8 cellular contexts compared by ENCODE assay signal in the genomic region with DNA sequence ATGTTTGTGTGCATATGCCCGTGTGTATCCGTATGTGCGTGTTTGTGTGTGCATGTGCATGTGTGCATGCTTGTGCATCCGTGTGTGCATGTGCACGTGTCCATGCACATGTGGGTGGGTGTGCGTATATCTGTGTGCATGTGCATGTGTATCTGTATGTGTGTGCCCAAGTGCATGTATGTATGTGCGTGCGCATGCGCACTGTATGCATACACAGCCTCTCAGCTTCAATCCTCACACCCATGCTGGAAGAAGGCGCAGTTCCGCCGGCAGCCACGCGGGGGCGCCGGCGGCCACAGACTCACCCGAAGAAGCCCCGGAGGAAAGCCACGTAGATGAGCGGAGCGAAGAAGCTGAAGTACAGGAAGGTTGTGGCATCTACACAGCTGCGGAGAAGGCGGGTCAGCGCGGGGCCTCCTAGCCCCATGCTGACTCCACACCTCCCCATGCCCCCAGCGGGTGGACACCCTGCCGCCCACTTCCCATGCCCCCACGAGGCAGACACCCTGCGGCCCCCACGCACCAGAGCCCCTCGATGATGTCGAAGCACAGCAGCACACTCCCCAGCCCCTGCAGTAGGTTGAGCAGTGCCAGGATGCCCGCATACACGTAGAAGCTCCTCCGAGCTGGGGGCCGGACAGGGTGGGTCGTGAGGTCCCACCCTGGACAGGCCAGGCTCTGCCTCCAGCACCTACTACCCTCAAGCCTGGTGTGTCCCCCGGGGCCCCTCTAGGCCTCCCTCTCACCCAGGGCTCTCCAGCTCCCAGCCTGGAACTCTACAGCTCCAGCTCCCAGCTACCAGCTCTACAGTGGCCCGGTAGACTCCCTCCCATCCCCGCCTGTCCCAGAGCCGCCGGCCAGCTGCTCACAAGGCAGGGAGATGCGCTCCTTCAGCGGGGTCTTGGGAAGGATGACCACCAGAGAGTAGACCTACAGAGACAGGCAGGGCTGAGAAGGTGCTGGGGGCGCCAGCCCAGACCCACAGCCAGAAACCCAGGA. TPM values are rescaled to one million over a fixed set of nuclear protein-coding genes. Genes with fewer than 3 reads are reported as not detected.
DNase-seq lines count a peak whose midpoint lies in the region; TF ChIP-seq lines count a peak whose summit lies in the region.

No MANE protein-coding gene starts in this region.

- peaks cover 34% of the 10 kb centered on the region for H3K4me1 Mint-ChIP-seq in nephron progenitor cell

- H3K9me3 ChIP-seq in DOHH2 (ENCODE audit: control insufficient read depth, insufficient read depth, low read length) = no peaks in the 10 kb centered on the region
- no peaks in the 10 kb centered on the region for H3K9me3 ChIP-seq in esophagus squamous epithelium

- H3K4me3 Mint-ChIP-seq in nephron progenitor cell = no peak overlapping the region

- H3K79me2 ChIP-seq in DOHH2 (ENCODE audit: control insufficient read depth, low read length) = peaks cover 5% of the 10 kb centered on the region

- H3K4me3 ChIP-seq in DOHH2 (ENCODE audit: low read length) = no peak overlapping the region
- H3K4me3 ChIP-seq in LNCaP clone FGC (ENCODE audit: low read depth, low read length) = no peak overlapping the region
- peak overlapping the region in 1 of 4 donors; percentile 32 for H3K4me3 ChIP-seq in esophagus squamous epithelium

- H3K9me3 Mint-ChIP-seq in nephron progenitor cell = no peaks in the 10 kb centered on the region

- TF ChIP-seq POLR2A in esophagus squamous epithelium (IDR thresholded peaks at IDR 0.05) = no peak

- H3K36me3 ChIP-seq in DOHH2 (ENCODE audit: control insufficient read depth, low read length) (peaks cover 28% of the 10 kb centered on the region), esophagus squamous epithelium (peaks cover 10 to 91% (median 30%) of the 10 kb centered on the region in 3 donors)

- peaks cover 19% of the 10 kb centered on the region for H3K36me3 Mint-ChIP-seq in nephron progenitor cell (ENCODE audit: low read depth)

- H3K9me2 ChIP-seq in DOHH2 (replicated peaks; ENCODE audit: control insufficient read depth, low read length) = no peaks in the 10 kb centered on the region

- DNase-seq in GOT3 (lab: John Stamatoyannopoulos, UW) = peak; percentile 26
- peak; percentile 70 for DNase-seq in LNCaP clone FGC (ENCODE audit: low read depth)
- DNase-seq in RKO (ENCODE audit: low spot score) = peak; percentile 86
- peak; percentile 92 to 93 for DNase-seq in activated T-cell treated with anti-CD3 and anti-CD28 coated beads, Interleukin-2, amount 50 U/mL, for 48 hours
- DNase-seq in esophagus squamous epithelium (lab: John Stamatoyannopoulos, UW) = peak; percentile 45
- peak; percentile 85 for DNase-seq in nephron progenitor cell
- peak; percentile 67 for DNase-seq in stimulated activated naive CD4-positive, alpha-beta T cell treated with Interleukin-2 at 50 U/mL for 16 hours (lab: John Stamatoyannopoulos, UW)

- H3F3A ChIP-seq in DOHH2 (ENCODE audit: control insufficient read depth, insufficient read depth) = no peaks in the 10 kb centered on the region

- H3K27ac Mint-ChIP-seq in nephron progenitor cell = no peak overlapping the region

- 20 to 23% methylated on average over 18 to 31 of the region's 46 CpGs for WGBS in esophagus squamous epithelium, 2 donors

- H3K27me3 Mint-ChIP-seq in nephron progenitor cell (ENCODE audit: low read depth, poor library complexity) = peaks cover 4% of the 10 kb centered on the region

- H3K4me2 ChIP-seq in DOHH2 (ENCODE audit: low read length) = no peak overlapping the region

- no peak overlapping the region for H3K27ac ChIP-seq in DOHH2 (ENCODE audit: low read depth, low read length)
- H3K27ac ChIP-seq in esophagus squamous epithelium = no peak overlapping the region

- peak; percentile 95 for TF ChIP-seq CTCF in DOHH2 (IDR thresholded peaks at IDR 0.05; ENCODE audit: low read depth, low read length, poor library complexity, severe bottlenecking)
- TF ChIP-seq CTCF in LNCaP clone FGC (IDR thresholded peaks at IDR 0.05; ENCODE audit: control insufficient read depth, extremely low read depth, insufficient read depth) = peak; percentile 94
- TF ChIP-seq CTCF in esophagus squamous epithelium (IDR thresholded peaks at IDR 0.05) = peak; percentile 95 to 99 (median 99)
- TF ChIP-seq CTCF in nephron progenitor cell (IDR thresholded peaks at IDR 0.05) = peak; percentile 98

- intact Hi-C loops in esophagus squamous epithelium (cut with DNase I) = no loop called here

- H4K20me1 ChIP-seq in DOHH2 (ENCODE audit: control insufficient read depth, insufficient read depth, low read depth, low read length) = peaks cover 4% of the 10 kb centered on the region; the same call in 1 of the 2 replicates

- H3K27me3 ChIP-seq in DOHH2 (ENCODE audit: control insufficient read depth, low read length) (no peaks in the 10 kb centered on the region), esophagus squamous epithelium (no peaks in the 10 kb centered on the region)

- H3K4me1 ChIP-seq in DOHH2 (ENCODE audit: control insufficient read depth, low read length) = no peaks in the 10 kb centered on the region
- peaks cover 4 to 17% (median 6%) of the 10 kb centered on the region in 3 donors for H3K4me1 ChIP-seq in esophagus squamous epithelium

RNA-seq across cellular contexts. Expression of gene TPRA1, which starts 15.4 kb away (rescaled TPM):
- total RNA-seq in esophagus squamous epithelium = 10 to 100 TPM; 19.2 to 25.7 (median 21.0) TPM

RNA-seq across cellular contexts. Expression of gene MCM2, which starts 23.0 kb away (rescaled TPM):
- total RNA-seq in esophagus squamous epithelium = 10 to 100 TPM; 10.3 to 40.4 (median 30.5) TPM

RNA-seq across cellular contexts. Expression of gene PODXL2, which starts 53.8 kb away (rescaled TPM):
- total RNA-seq in esophagus squamous epithelium = 1 to 10 TPM; 2.1 to 5.5 (median 4.4) TPM

Comparison
In these comparisons a context has a peak if more than half of its experiments do, and no peak if none do; other contexts are left out.
1. DNase-seq: peak in every context shown above with its lines; median percentile 92 in activated T-cell treated with anti-CD3 and anti-CD28 coated beads, Interleukin-2, amount 50 U/mL, for 48 hours; 86 in RKO; 85 in nephron progenitor cell; 70 in LNCaP clone FGC; 67 in stimulated activated naive CD4-positive, alpha-beta T cell treated with Interleukin-2 at 50 U/mL for 16 hours; 45 in esophagus squamous epithelium; 26 in GOT3.